Comparison of ENCODE assay signal across 27 cellular contexts in genomic region chr4:48863728-48864127, GRCh38.
"Had no signal": no experiment of that assay in that cellular context is flagged by ENCODE, and none has a peak within 500 bp of the region (broad histone marks: within the 10 kb centered on the region; RNA-seq: fewer than 3 reads in every experiment).

No MANE protein-coding gene starts in this region.

- H3K4me1 Mint-ChIP-seq: nephron; neural progenitor cell; stimulated activated effector memory CD8-positive, alpha-beta T cell treated with anti-CD3 and anti-CD28 coated beads, Interleukin-12 subunit alpha, Interleukin-12 subunit beta, amount 100 ng/mL, for 72 hours; stimulated activated naive B cell treated with anti-CD40 and anti-IgM and Interleukin-4, amounts not matched to agents 10 μg/mL and 1 μg/mL and 100 μg/mL, for 72 hours had no signal

- H3K9me3 ChIP-seq: ovary, right lobe of liver, sigmoid colon, thyroid gland, upper lobe of left lung, vagina had no signal

- H2AFZ ChIP-seq: neural progenitor cell, parathyroid adenoma had no signal

- H3K79me2 ChIP-seq: parathyroid adenoma had no signal

- ATAC-seq: psoas muscle; right cardiac atrium; right lobe of liver; stimulated activated effector memory CD8-positive, alpha-beta T cell treated with anti-CD3 and anti-CD28 coated beads, Interleukin-12 subunit alpha, Interleukin-12 subunit beta, amount 100 ng/mL, for 72 hours; stimulated activated naive B cell treated with anti-CD40 and anti-IgM and Interleukin-4, amounts not matched to agents 10 μg/mL and 1 μg/mL and 100 μg/mL, for 72 hours had no signal

- H3K27ac ChIP-seq: neural progenitor cell, ovary, parathyroid adenoma, psoas muscle, right lobe of liver, sigmoid colon, stomach, thoracic aorta, thyroid gland, tibial nerve, upper lobe of left lung, vagina had no signal

- H3K4me3 Mint-ChIP-seq: nephron; neural progenitor cell; stimulated activated effector memory CD8-positive, alpha-beta T cell treated with anti-CD3 and anti-CD28 coated beads, Interleukin-12 subunit alpha, Interleukin-12 subunit beta, amount 100 ng/mL, for 72 hours; stimulated activated naive B cell treated with anti-CD40 and anti-IgM and Interleukin-4, amounts not matched to agents 10 μg/mL and 1 μg/mL and 100 μg/mL, for 72 hours; stimulated activated naive CD8-positive, alpha-beta T cell treated with anti-CD3 and anti-CD28 coated beads, Interleukin-15, Interleukin-2, amounts not matched to agents 100 ng/mL and 50 ng/mL, for 24 hours had no signal

- H3K27ac Mint-ChIP-seq: nephron; neural progenitor cell; stimulated activated effector memory CD8-positive, alpha-beta T cell treated with anti-CD3 and anti-CD28 coated beads, Interleukin-12 subunit alpha, Interleukin-12 subunit beta, amount 100 ng/mL, for 72 hours; stimulated activated naive B cell treated with anti-CD40 and anti-IgM and Interleukin-4, amounts not matched to agents 10 μg/mL and 1 μg/mL and 100 μg/mL, for 72 hours; stimulated activated naive CD8-positive, alpha-beta T cell treated with anti-CD3 and anti-CD28 coated beads, Interleukin-15, Interleukin-2, amounts not matched to agents 100 ng/mL and 50 ng/mL, for 24 hours had no signal

- H3K27me3 ChIP-seq: neural progenitor cell, ovary, right lobe of liver, sigmoid colon, stomach, thyroid gland, tibial nerve, upper lobe of left lung, vagina had no signal

- H3K27me3 Mint-ChIP-seq: progenitor cell of endocrine pancreas; stimulated activated naive B cell treated with anti-CD40 and anti-IgM and Interleukin-4, amounts not matched to agents 10 μg/mL and 1 μg/mL and 100 μg/mL, for 72 hours; stimulated activated naive CD8-positive, alpha-beta T cell treated with anti-CD3 and anti-CD28 coated beads, Interleukin-15, Interleukin-2, amounts not matched to agents 100 ng/mL and 50 ng/mL, for 24 hours had no signal

- H3K4me2 ChIP-seq: neural progenitor cell had no signal

- H3K4me1 ChIP-seq: neural progenitor cell, parathyroid adenoma, psoas muscle, right lobe of liver, sigmoid colon, stomach, thyroid gland, tibial nerve, upper lobe of left lung, vagina had no signal

- H3K4me3 ChIP-seq: neural progenitor cell, ovary, psoas muscle, right lobe of liver, sigmoid colon, stomach, thoracic aorta, thyroid gland, tibial nerve, upper lobe of left lung, vagina had no signal

- H3K36me3 ChIP-seq: ovary, thoracic aorta had no signal

- H3K9me3 Mint-ChIP-seq: stimulated activated naive CD8-positive, alpha-beta T cell treated with anti-CD3 and anti-CD28 coated beads, Interleukin-15, Interleukin-2, amounts not matched to agents 100 ng/mL and 50 ng/mL, for 24 hours had no signal

- H3K9ac ChIP-seq: neural progenitor cell, parathyroid adenoma had no signal

- DNase-seq: occipital lobe; ovary; posterior cingulate gyrus; psoas muscle; right cardiac atrium; right lobe of liver; sigmoid colon; small intestine; stimulated activated CD4-positive, alpha-beta T cell treated with anti-CD3 and anti-CD28 coated beads, Interleukin-15, amount 100 ng/mL, for 24 hours; stimulated activated CD4-positive, alpha-beta T cell treated with anti-CD3 and anti-CD28 coated beads, Interleukin-2, amount 100 ng/mL, for 24 hours; stimulated activated CD4-positive, alpha-beta T cell treated with anti-CD3 and anti-CD28 coated beads, Interleukin-2, amount 100 ng/mL, for 48 hours; stimulated activated CD4-positive, alpha-beta T cell treated with anti-CD3 and anti-CD28 coated beads, Interleukin-4, amount 100 ng/mL, for 24 hours; stimulated activated naive B cell treated with anti-CD40 and anti-IgM and Interleukin-4, amounts not matched to agents 10 μg/mL and 1 μg/mL and 100 μg/mL, for 72 hours; stimulated activated naive CD4-positive, alpha-beta T cell treated with Interleukin-2 at 50 U/mL for 16 hours; stomach; thyroid gland; trophoblast cell; upper lobe of left lung had no signal
